ENCODE assay signal across 17 cellular contexts in genomic region chr16:3127745-3128144, GRCh38. TPM values are rescaled to one million over a fixed set of nuclear protein-coding genes. Genes with fewer than 3 reads are reported as not detected.
DNase-seq lines count a peak whose midpoint lies in the region; ATAC-seq and TF ChIP-seq lines count a peak whose summit lies in the region.
"Had no signal": no experiment of that assay in that cellular context is flagged by ENCODE, and none has a peak within 500 bp of the region (broad histone marks: within the 10 kb centered on the region; RNA-seq: fewer than 3 reads in every experiment).

No MANE protein-coding gene starts in this region.

- H3K36me3 Mint-ChIP-seq in activated CD8-positive, alpha-beta memory T cell treated with anti-CD3 and anti-CD28 coated beads, Interleukin-2, amount 10 ng/mL, durations not matched to agents 7 days and 5 days, result peaks cover 22% of the 10 kb centered on the region
- H3K36me3 Mint-ChIP-seq in activated naive CD8-positive, alpha-beta T cell treated with anti-CD3 and anti-CD28 coated beads, Interleukin-2, amount 50 U/mL, for 24 hours (ENCODE audit: low read depth), result peaks cover 22% of the 10 kb centered on the region
- peaks cover 5% of the 10 kb centered on the region for H3K36me3 Mint-ChIP-seq in natural killer cell treated with Interleukin-12 subunit alpha and Interleukin-12 subunit beta and Interleukin-15 and Interleukin-18, amount 100 ng/mL, for 72 hours
- H3K36me3 Mint-ChIP-seq in type B pancreatic cell, result peaks cover 14% of the 10 kb centered on the region

- peaks cover 58% of the 10 kb centered on the region for H3K4me1 Mint-ChIP-seq in activated CD8-positive, alpha-beta memory T cell treated with anti-CD3 and anti-CD28 coated beads, Interleukin-2, amount 10 ng/mL, durations not matched to agents 7 days and 5 days
- H3K4me1 Mint-ChIP-seq in activated naive CD8-positive, alpha-beta T cell treated with anti-CD3 and anti-CD28 coated beads, Interleukin-2, amount 50 U/mL, for 24 hours, result peaks cover 47% of the 10 kb centered on the region
- H3K4me1 Mint-ChIP-seq in natural killer cell treated with Interleukin-12 subunit alpha and Interleukin-12 subunit beta and Interleukin-15 and Interleukin-18, amount 100 ng/mL, for 72 hours (ENCODE audit: low read depth in 2 of 2), result peaks cover 44 to 45% of the 10 kb centered on the region in 2 donors
- peaks cover 22% of the 10 kb centered on the region for H3K4me1 Mint-ChIP-seq in type B pancreatic cell (ENCODE audit: unreplicated experiment)

- no peak for DNase-seq in activated CD8-positive, alpha-beta memory T cell treated with anti-CD3 and anti-CD28 coated beads, Interleukin-2, amount 10 ng/mL, durations not matched to agents 7 days and 5 days
- no peak for DNase-seq in activated CD8-positive, alpha-beta memory T cell treated with anti-CD3 and anti-CD28 coated beads for 24 hours
- DNase-seq in NCI-H2171 (lab: John Stamatoyannopoulos, UW) (peak; percentile 60), type B pancreatic cell (ENCODE audit: extremely low spot score, unreplicated experiment) (no peak), HCEC 1CT (no peak)
- DNase-seq in activated naive CD8-positive, alpha-beta T cell treated with anti-CD3 and anti-CD28 coated beads, Interleukin-2, amount 50 U/mL, for 24 hours, result no peak
- no peak for DNase-seq in natural killer cell treated with Interleukin-12 subunit alpha and Interleukin-12 subunit beta and Interleukin-15 and Interleukin-18, amount 100 ng/mL, for 72 hours (ENCODE audit: low spot score)
- no peak for DNase-seq in stimulated activated CD4-positive, alpha-beta T cell treated with anti-CD3 and anti-CD28 coated beads, Interleukin-4, amount 100 ng/mL, for 4 hours
- DNase-seq: anterior cingulate cortex; DMS79 treated with DMSO at 0.1 percent for 48 hours; mucosa of descending colon; NCI-H1436 treated with DMSO at 0.1 percent for 48 hours; stimulated activated CD4-positive, alpha-beta T cell treated with anti-CD3 and anti-CD28 coated beads, Interleukin-2, amount 100 ng/mL, for 48 hours; stimulated activated naive B cell treated with anti-CD40 and anti-IgM and Interleukin-4, amounts not matched to agents 10 μg/mL and 1 μg/mL and 100 μg/mL, for 72 hours had no signal

- no peak for TF ChIP-seq CTCF in type B pancreatic cell (conservative IDR thresholded peaks at IDR 0.05)

- peak overlapping the region; percentile 88 for H3K4me3 Mint-ChIP-seq in activated CD8-positive, alpha-beta memory T cell treated with anti-CD3 and anti-CD28 coated beads, Interleukin-2, amount 10 ng/mL, durations not matched to agents 7 days and 5 days
- no peak overlapping the region for H3K4me3 Mint-ChIP-seq in activated naive CD8-positive, alpha-beta T cell treated with anti-CD3 and anti-CD28 coated beads, Interleukin-2, amount 50 U/mL, for 24 hours
- H3K4me3 Mint-ChIP-seq in natural killer cell treated with Interleukin-12 subunit alpha and Interleukin-12 subunit beta and Interleukin-15 and Interleukin-18, amount 100 ng/mL, for 72 hours, result no peak overlapping the region
- H3K4me3 Mint-ChIP-seq in type B pancreatic cell, result no peak overlapping the region
- H3K4me3 Mint-ChIP-seq: stimulated activated naive B cell treated with anti-CD40 and anti-IgM and Interleukin-4, amounts not matched to agents 10 μg/mL and 1 μg/mL and 100 μg/mL, for 72 hours had no signal

- H3K9me3 Mint-ChIP-seq in activated CD8-positive, alpha-beta memory T cell treated with anti-CD3 and anti-CD28 coated beads, Interleukin-2, amount 10 ng/mL, durations not matched to agents 7 days and 5 days (ENCODE audit: low read depth), result no peaks in the 10 kb centered on the region
- H3K9me3 Mint-ChIP-seq in activated naive CD8-positive, alpha-beta T cell treated with anti-CD3 and anti-CD28 coated beads, Interleukin-2, amount 50 U/mL, for 24 hours, result no peaks in the 10 kb centered on the region
- no peaks in the 10 kb centered on the region for H3K9me3 Mint-ChIP-seq in natural killer cell treated with Interleukin-12 subunit alpha and Interleukin-12 subunit beta and Interleukin-15 and Interleukin-18, amount 100 ng/mL, for 72 hours
- no peaks in the 10 kb centered on the region for H3K9me3 Mint-ChIP-seq in type B pancreatic cell
- H3K9me3 Mint-ChIP-seq: IgD-negative memory B cell; stimulated activated naive B cell treated with anti-CD40 and anti-IgM and Interleukin-4, amounts not matched to agents 10 μg/mL and 1 μg/mL and 100 μg/mL, for 72 hours had no signal

- H3K27ac Mint-ChIP-seq in activated CD8-positive, alpha-beta memory T cell treated with anti-CD3 and anti-CD28 coated beads, Interleukin-2, amount 10 ng/mL, durations not matched to agents 7 days and 5 days, result peak overlapping the region; percentile 68
- H3K27ac Mint-ChIP-seq in activated naive CD8-positive, alpha-beta T cell treated with anti-CD3 and anti-CD28 coated beads, Interleukin-2, amount 50 U/mL, for 24 hours, result peak overlapping the region; percentile 68
- peak overlapping the region; percentile 47 to 63 for H3K27ac Mint-ChIP-seq in natural killer cell treated with Interleukin-12 subunit alpha and Interleukin-12 subunit beta and Interleukin-15 and Interleukin-18, amount 100 ng/mL, for 72 hours
- no peak overlapping the region for H3K27ac Mint-ChIP-seq in type B pancreatic cell
- H3K27ac Mint-ChIP-seq: stimulated activated naive B cell treated with anti-CD40 and anti-IgM and Interleukin-4, amounts not matched to agents 10 μg/mL and 1 μg/mL and 100 μg/mL, for 72 hours had no signal

- CTCF ChIA-PET in activated CD8-positive, alpha-beta memory T cell treated with anti-CD3 and anti-CD28 coated beads, Interleukin-2, amount 10 ng/mL, durations not matched to agents 7 days and 5 days (lab: Charles Lee), result interaction anchor here (1.3 to 14.3 kb wide), 6 partner anchors 22 to 98 kb away, joined by 3 to 400 read pairs (median 156); partner anchors contain the start of genes IL32, MMP25 and ZSCAN10

- ATAC-seq in activated CD8-positive, alpha-beta memory T cell treated with anti-CD3 and anti-CD28 coated beads, Interleukin-2, amount 10 ng/mL, durations not matched to agents 7 days and 5 days, result no peak
- ATAC-seq in activated naive CD8-positive, alpha-beta T cell treated with anti-CD3 and anti-CD28 coated beads, Interleukin-2, amount 50 U/mL, for 24 hours, result no peak
- no peak for ATAC-seq in natural killer cell treated with Interleukin-12 subunit alpha and Interleukin-12 subunit beta and Interleukin-15 and Interleukin-18, amount 100 ng/mL, for 72 hours
- ATAC-seq: mucosa of descending colon; stimulated activated naive B cell treated with anti-CD40 and anti-IgM and Interleukin-4, amounts not matched to agents 10 μg/mL and 1 μg/mL and 100 μg/mL, for 72 hours had no signal

- H3K27me3 Mint-ChIP-seq in activated CD8-positive, alpha-beta memory T cell treated with anti-CD3 and anti-CD28 coated beads, Interleukin-2, amount 10 ng/mL, durations not matched to agents 7 days and 5 days, result no peaks in the 10 kb centered on the region
- H3K27me3 Mint-ChIP-seq in activated naive CD8-positive, alpha-beta T cell treated with anti-CD3 and anti-CD28 coated beads, Interleukin-2, amount 50 U/mL, for 24 hours, result no peaks in the 10 kb centered on the region
- H3K27me3 Mint-ChIP-seq in natural killer cell treated with Interleukin-12 subunit alpha and Interleukin-12 subunit beta and Interleukin-15 and Interleukin-18, amount 100 ng/mL, for 72 hours, result no peaks in the 10 kb centered on the region
- H3K27me3 Mint-ChIP-seq in type B pancreatic cell, result no peaks in the 10 kb centered on the region
- H3K27me3 Mint-ChIP-seq: IgD-negative memory B cell; stimulated activated naive B cell treated with anti-CD40 and anti-IgM and Interleukin-4, amounts not matched to agents 10 μg/mL and 1 μg/mL and 100 μg/mL, for 72 hours had no signal

RNA-seq across cellular contexts. Expression of gene ZNF213, which starts 7.1 kb away (rescaled TPM):
- total RNA-seq in activated CD8-positive, alpha-beta memory T cell treated with anti-CD3 and anti-CD28 coated beads, Interleukin-2, amount 10 ng/mL, durations not matched to agents 7 days and 5 days, result 10 to 100 TPM; 10.6 to 12.3 TPM
- total RNA-seq in natural killer cell treated with Interleukin-12 subunit alpha and Interleukin-12 subunit beta and Interleukin-15 and Interleukin-18, amount 100 ng/mL, for 72 hours, result 10 to 100 TPM in 1 of 2 donors, 1 to 10 TPM in 1; 8.5 to 11.6 TPM
- 11.6 and 13.3 TPM in 2 replicates for total RNA-seq in type B pancreatic cell (ENCODE audit: low replicate concordance)

RNA-seq across cellular contexts. Expression of gene ZNF205, which starts 15.4 kb away (rescaled TPM):
- total RNA-seq in activated CD8-positive, alpha-beta memory T cell treated with anti-CD3 and anti-CD28 coated beads, Interleukin-2, amount 10 ng/mL, durations not matched to agents 7 days and 5 days, result not detected
- total RNA-seq in natural killer cell treated with Interleukin-12 subunit alpha and Interleukin-12 subunit beta and Interleukin-15 and Interleukin-18, amount 100 ng/mL, for 72 hours, result not detected
- total RNA-seq in type B pancreatic cell (ENCODE audit: low replicate concordance), result 15.0 and 18.2 TPM in 2 replicates

RNA-seq across cellular contexts. Expression of gene ZSCAN10, which starts 28.7 kb away (rescaled TPM):
- total RNA-seq in activated CD8-positive, alpha-beta memory T cell treated with anti-CD3 and anti-CD28 coated beads, Interleukin-2, amount 10 ng/mL, durations not matched to agents 7 days and 5 days, result under 1 TPM; 0.21 to 0.23 TPM
- under 1 TPM in 1 of 2 donors, not detected in 1; 0.22 TPM for total RNA-seq in natural killer cell treated with Interleukin-12 subunit alpha and Interleukin-12 subunit beta and Interleukin-15 and Interleukin-18, amount 100 ng/mL, for 72 hours
- total RNA-seq in type B pancreatic cell (ENCODE audit: low replicate concordance), result not detected in 2 replicates
- total RNA-seq: dermis microvascular lymphatic vessel endothelial cell, fibroblast of villous mesenchyme, mucosa of descending colon had no signal

Comparison
In these comparisons a context has a peak if more than half of its experiments do, and no peak if none do; other contexts are left out.
1. RNA of gene ZNF205, which starts 15.4 kb away (total RNA-seq): 15.0 to 18.2 TPM in type B pancreatic cell; not detected in activated CD8-positive, alpha-beta memory T cell treated with anti-CD3 and anti-CD28 coated beads, Interleukin-2, amount 10 ng/mL, durations not matched to agents 7 days and 5 days and not detected in natural killer cell treated with Interleukin-12 subunit alpha and Interleukin-12 subunit beta and Interleukin-15 and Interleukin-18, amount 100 ng/mL, for 72 hours; every median in the first group is over 10 times any median in the second.